1 cellular context compared by ENCODE assay signal in the genomic region with DNA sequence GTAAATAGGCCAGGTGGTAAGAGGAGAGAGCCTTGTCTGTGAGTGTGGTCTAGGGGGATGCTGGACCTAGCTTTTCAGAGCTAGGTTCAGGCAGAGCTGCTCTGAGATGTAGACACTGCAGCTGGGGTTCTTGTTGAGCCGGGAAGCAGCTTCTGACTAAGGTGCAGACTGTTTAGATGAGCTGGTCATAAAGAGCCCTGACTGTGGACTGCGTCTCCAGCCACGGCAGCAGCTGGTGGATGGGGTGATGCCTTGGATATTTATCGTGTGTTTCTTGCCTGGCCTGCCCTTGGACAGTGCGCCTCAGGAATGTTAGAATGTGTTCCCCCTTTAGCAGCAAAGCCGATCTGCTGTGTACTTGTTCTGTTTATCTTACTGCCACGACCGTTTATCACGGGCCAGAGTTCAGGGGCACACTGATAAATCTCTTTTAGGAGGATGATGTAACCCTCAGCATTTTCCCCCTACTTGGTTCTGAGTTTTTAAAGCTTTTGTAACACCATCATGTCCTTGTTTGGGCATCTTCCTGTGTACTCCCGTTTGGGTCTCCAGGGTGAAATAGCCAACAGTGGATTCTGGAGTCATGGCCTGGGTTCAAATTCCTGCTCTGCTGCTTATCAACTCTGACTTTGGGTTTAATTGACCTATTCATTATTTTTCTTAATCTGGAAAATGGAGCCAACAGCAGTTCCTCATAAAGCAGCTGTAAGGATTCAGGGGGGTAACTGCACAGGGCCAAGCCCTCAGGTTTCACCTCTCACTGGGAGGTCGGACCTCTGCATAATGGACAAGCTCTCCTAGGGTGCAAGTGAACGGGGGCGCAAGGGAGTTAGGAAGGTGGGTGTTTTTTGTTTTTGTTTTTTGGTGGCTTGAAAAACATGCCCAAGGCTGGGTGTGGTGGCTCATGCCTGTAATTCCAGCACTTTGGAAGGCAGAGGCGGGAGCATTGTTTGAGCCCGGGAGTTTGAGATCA.
TF ChIP-seq lines count a peak whose summit lies in the region.

No MANE protein-coding gene starts in this region.

TF ChIP-seq in HepG2, 621 proteins besides CTCF, POLR2A, EP300 and RAD21 (continued from another document and continues in another):
- TF ChIP-seq, protein P1, sequence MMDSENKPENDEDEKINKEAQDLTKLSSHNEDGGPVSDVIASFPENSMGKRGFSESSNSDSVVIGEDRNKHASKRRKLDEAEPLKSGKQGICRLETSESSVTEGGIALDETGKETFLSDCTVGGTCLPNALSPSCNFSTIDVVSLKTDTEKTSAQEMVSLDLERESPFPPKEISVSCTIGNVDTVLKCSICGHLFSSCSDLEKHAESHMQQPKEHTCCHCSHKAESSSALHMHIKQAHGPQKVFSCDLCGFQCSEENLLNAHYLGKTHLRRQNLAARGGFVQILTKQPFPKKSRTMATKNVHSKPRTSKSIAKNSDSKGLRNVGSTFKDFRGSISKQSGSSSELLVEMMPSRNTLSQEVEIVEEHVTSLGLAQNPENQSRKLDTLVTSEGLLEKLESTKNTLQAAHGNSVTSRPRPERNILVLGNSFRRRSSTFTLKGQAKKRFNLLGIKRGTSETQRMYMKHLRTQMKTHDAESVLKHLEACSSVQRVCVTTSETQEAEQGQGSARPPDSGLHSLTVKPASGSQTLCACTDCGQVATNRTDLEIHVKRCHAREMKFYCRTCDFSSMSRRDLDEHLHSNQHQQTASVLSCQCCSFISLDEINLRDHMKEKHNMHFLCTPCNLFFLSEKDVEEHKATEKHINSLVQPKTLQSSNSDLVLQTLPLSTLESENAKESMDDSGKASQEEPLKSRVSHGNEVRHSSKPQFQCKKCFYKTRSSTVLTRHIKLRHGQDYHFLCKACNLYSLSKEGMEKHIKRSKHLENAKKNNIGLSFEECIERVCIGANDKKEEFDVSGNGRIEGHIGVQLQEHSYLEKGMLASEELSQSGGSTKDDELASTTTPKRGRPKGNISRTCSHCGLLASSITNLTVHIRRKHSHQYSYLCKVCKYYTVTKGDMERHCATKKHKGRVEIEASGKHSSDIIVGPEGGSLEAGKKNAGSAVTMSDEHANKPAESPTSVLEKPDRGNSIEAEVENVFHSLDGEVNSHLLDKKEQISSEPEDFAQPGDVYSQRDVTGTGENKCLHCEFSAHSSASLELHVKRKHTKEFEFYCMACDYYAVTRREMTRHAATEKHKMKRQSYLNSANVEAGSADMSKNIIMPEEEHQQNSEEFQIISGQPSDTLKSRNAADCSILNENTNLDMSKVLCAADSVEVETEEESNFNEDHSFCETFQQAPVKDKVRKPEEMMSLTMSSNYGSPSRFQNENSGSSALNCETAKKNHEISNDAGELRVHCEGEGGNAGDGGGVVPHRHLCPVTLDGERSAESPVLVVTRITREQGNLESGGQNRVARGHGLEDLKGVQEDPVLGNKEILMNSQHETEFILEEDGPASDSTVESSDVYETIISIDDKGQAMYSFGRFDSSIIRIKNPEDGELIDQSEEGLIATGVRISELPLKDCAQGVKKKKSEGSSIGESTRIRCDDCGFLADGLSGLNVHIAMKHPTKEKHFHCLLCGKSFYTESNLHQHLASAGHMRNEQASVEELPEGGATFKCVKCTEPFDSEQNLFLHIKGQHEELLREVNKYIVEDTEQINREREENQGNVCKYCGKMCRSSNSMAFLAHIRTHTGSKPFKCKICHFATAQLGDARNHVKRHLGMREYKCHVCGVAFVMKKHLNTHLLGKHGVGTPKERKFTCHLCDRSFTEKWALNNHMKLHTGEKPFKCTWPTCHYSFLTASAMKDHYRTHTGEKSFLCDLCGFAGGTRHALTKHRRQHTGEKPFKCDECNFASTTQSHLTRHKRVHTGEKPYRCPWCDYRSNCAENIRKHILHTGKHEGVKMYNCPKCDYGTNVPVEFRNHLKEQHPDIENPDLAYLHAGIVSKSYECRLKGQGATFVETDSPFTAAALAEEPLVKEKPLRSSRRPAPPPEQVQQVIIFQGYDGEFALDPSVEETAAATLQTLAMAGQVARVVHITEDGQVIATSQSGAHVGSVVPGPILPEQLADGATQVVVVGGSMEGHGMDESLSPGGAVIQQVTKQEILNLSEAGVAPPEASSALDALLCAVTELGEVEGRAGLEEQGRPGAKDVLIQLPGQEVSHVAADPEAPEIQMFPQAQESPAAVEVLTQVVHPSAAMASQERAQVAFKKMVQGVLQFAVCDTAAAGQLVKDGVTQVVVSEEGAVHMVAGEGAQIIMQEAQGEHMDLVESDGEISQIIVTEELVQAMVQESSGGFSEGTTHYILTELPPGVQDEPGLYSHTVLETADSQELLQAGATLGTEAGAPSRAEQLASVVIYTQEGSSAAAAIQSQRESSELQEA (CRISPR knock-in tag; IDR thresholded peaks at IDR 0.05; ENCODE audit: not compliant biosample characterization) = no peak
- TF ChIP-seq, protein P2, sequence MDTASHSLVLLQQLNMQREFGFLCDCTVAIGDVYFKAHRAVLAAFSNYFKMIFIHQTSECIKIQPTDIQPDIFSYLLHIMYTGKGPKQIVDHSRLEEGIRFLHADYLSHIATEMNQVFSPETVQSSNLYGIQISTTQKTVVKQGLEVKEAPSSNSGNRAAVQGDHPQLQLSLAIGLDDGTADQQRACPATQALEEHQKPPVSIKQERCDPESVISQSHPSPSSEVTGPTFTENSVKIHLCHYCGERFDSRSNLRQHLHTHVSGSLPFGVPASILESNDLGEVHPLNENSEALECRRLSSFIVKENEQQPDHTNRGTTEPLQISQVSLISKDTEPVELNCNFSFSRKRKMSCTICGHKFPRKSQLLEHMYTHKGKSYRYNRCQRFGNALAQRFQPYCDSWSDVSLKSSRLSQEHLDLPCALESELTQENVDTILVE (CRISPR knock-in tag; IDR thresholded peaks at IDR 0.05) = peak; percentile 76
- TF ChIP-seq, protein P3, sequence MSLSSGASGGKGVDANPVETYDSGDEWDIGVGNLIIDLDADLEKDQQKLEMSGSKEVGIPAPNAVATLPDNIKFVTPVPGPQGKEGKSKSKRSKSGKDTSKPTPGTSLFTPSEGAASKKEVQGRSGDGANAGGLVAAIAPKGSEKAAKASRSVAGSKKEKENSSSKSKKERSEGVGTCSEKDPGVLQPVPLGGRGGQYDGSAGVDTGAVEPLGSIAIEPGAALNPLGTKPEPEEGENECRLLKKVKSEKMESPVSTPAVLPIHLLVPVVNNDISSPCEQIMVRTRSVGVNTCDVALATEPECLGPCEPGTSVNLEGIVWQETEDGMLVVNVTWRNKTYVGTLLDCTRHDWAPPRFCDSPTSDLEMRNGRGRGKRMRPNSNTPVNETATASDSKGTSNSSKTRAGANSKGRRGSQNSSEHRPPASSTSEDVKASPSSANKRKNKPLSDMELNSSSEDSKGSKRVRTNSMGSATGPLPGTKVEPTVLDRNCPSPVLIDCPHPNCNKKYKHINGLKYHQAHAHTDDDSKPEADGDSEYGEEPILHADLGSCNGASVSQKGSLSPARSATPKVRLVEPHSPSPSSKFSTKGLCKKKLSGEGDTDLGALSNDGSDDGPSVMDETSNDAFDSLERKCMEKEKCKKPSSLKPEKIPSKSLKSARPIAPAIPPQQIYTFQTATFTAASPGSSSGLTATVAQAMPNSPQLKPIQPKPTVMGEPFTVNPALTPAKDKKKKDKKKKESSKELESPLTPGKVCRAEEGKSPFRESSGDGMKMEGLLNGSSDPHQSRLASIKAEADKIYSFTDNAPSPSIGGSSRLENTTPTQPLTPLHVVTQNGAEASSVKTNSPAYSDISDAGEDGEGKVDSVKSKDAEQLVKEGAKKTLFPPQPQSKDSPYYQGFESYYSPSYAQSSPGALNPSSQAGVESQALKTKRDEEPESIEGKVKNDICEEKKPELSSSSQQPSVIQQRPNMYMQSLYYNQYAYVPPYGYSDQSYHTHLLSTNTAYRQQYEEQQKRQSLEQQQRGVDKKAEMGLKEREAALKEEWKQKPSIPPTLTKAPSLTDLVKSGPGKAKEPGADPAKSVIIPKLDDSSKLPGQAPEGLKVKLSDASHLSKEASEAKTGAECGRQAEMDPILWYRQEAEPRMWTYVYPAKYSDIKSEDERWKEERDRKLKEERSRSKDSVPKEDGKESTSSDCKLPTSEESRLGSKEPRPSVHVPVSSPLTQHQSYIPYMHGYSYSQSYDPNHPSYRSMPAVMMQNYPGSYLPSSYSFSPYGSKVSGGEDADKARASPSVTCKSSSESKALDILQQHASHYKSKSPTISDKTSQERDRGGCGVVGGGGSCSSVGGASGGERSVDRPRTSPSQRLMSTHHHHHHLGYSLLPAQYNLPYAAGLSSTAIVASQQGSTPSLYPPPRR (CRISPR knock-in tag; IDR thresholded peaks at IDR 0.05; ENCODE audit: borderline replicate concordance) = peak; percentile 98
- TF ChIP-seq HNF1A (IDR thresholded peaks at IDR 0.05; ENCODE audit: low read depth) (peak; percentile 86), HNF1A (CRISPR knock-in tag; IDR thresholded peaks at IDR 0.05; ENCODE audit: borderline replicate concordance) (peak; percentile 94; the same call in 1 of the 2 replicates), ARNTL (CRISPR knock-in tag; IDR thresholded peaks at IDR 0.05) (peak; percentile 84), ZNF44 (CRISPR knock-in tag; IDR thresholded peaks at IDR 0.05) (no peak), ZFP82 (CRISPR knock-in tag; IDR thresholded peaks at IDR 0.05; ENCODE audit: borderline replicate concordance) (peak; percentile 75; the same call in 1 of the 2 replicates), ZHX2 (IDR thresholded peaks at IDR 0.05; ENCODE audit: low read depth) (peak; percentile 70; the same call in 1 of the 2 replicates), ZHX2 (CRISPR knock-in tag; IDR thresholded peaks at IDR 0.05; ENCODE audit: borderline replicate concordance) (no peak), ZNF136 (CRISPR knock-in tag; IDR thresholded peaks at IDR 0.05; ENCODE audit: low read depth) (0 out of 2 replicates have a peak, but pooled peaks have one; percentile 42), MLLT10 (CRISPR knock-in tag; IDR thresholded peaks at IDR 0.05) (no peak), SKI (IDR thresholded peaks at IDR 0.05; ENCODE audit: partially characterized antibody) (peak; percentile 90), SSRP1 (CRISPR knock-in tag; IDR thresholded peaks at IDR 0.05) (no peak), ZFAT (CRISPR knock-in tag; conservative IDR thresholded peaks at IDR 0.05) (no peak), SAP130 (CRISPR knock-in tag; IDR thresholded peaks at IDR 0.05; ENCODE audit: low read depth) (peak; percentile 93), ATF1 (CRISPR knock-in tag; IDR thresholded peaks at IDR 0.05) (peak; percentile 83), ZNF724P (CRISPR knock-in tag; IDR thresholded peaks at IDR 0.05; ENCODE audit: borderline replicate concordance) (peak; percentile 64; the same call in 1 of the 2 replicates)
